Comparison of ENCODE assay signal across 20 cellular contexts in the genomic region with DNA sequence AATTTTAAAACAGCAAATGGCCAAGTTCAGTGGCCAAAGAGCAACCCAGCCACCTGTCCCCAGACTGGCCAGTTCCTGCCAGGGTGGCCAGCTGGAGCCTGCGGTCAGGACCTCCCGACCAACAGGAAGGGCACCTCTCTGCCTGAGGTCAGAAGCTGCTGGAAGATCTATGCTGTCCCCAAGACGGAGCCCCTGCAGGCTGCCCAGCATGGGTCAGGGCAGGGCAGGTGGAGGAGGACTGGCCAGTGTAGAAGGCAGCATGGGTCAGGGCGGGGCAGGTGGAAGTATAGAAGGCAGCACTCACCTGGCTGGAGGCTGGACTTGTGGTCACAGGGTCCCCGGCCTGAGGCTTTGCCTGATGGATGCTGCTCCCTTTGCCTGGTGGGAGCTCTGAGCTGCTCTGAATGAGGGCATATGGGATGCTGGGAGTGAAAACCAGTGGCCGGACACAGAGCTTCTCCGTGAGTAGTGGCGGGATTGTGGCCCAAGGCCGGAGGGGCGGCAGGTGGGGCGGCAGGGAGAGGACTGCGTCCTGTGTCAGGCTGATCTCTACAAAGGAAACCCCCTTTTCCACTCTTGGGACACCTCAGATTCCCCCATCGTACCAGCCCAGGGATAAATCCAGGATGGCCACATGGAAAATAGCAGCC.
DNase-seq lines count a peak whose midpoint lies in the region; TF ChIP-seq lines count a peak whose summit lies in the region.
"Had no signal": no experiment of that assay in that cellular context is flagged by ENCODE, and none has a peak within 500 bp of the region (broad histone marks: within the 10 kb centered on the region; RNA-seq: fewer than 3 reads in every experiment).

No MANE protein-coding gene starts in this region.

- no peak overlapping the region for H3K14ac ChIP-seq in neuronal stem cell (ENCODE audit: low read length)

- H4K8ac ChIP-seq in neuronal stem cell (ENCODE audit: low read depth, low read length), result no peak overlapping the region

- TF ChIP-seq POLR2A in spleen (IDR thresholded peaks at IDR 0.05), result no peak

- H3K27me3 ChIP-seq in neuronal stem cell (ENCODE audit: control insufficient read depth in 3 of 3, insufficient read depth in 3 of 3, low read depth in 1 of 3, low read length in 3 of 3), result no peaks in the 10 kb centered on the region
- H3K27me3 ChIP-seq in spleen (replicated peaks in 1 of 7), result no peaks in the 10 kb centered on the region
- H3K27me3 ChIP-seq: SJCRH30 had no signal

- H3K36me3 ChIP-seq in KOPT-K1 (ENCODE audit: insufficient read depth, low read length) (peaks cover 21% of the 10 kb centered on the region; the same call in 1 of the 2 replicates), neuronal stem cell (replicated peaks in 1 of 2; ENCODE audit: control insufficient read depth in 2 of 2, insufficient read depth in 2 of 2, low read length in 2 of 2) (no peaks in the 10 kb centered on the region), spleen (no peaks in the 10 kb centered on the region)
- H3K36me3 ChIP-seq: HAP-1, SJCRH30 had no signal

- H3K36me3 Mint-ChIP-seq in CD14-positive monocyte, result no peaks in the 10 kb centered on the region

- H2AFZ ChIP-seq in neuronal stem cell (ENCODE audit: low read length), result no peak overlapping the region

- peaks cover 0 to 11% (median 0%) of the 10 kb centered on the region in 7 donors for H3K9me3 Mint-ChIP-seq in CD14-positive monocyte

- peaks cover 0 to 2% of the 10 kb centered on the region in 2 donors for H3K4me1 ChIP-seq in neuronal stem cell (ENCODE audit: control insufficient read depth in 2 of 2, insufficient read depth in 1 of 2, low read depth in 1 of 2, low read length in 2 of 2)
- H3K4me1 ChIP-seq in spleen, result peaks cover 6 to 33% (median 26%) of the 10 kb centered on the region in 6 donors
- H3K4me1 ChIP-seq: A549, HAP-1, SJCRH30 had no signal

- no peak overlapping the region for H2BK15ac ChIP-seq in neuronal stem cell (ENCODE audit: low read length)

- no peaks in the 10 kb centered on the region for H3K9me3 ChIP-seq in KOPT-K1 (ENCODE audit: insufficient read depth, low read length, poor library complexity, severe bottlenecking)
- H3K9me3 ChIP-seq in neuronal stem cell (replicated peaks in 1 of 2; ENCODE audit: control insufficient read depth in 2 of 2, insufficient read depth in 1 of 2, low read depth in 1 of 2, low read length in 2 of 2), result no peaks in the 10 kb centered on the region
- no peaks in the 10 kb centered on the region for H3K9me3 ChIP-seq in spleen
- H3K9me3 ChIP-seq: A549, HAP-1, SJCRH30 had no signal

- peaks cover 5 to 8% (median 7%) of the 10 kb centered on the region in 3 donors for H3K27me3 Mint-ChIP-seq in CD14-positive monocyte (ENCODE audit: low read depth in 3 of 3)

- H3K27ac ChIP-seq in KOPT-K1 (ENCODE audit: low read depth, low read length, poor library complexity, severe bottlenecking) (peak overlapping the region; percentile 98), neuronal stem cell (replicated peaks; ENCODE audit: low read length) (no peak overlapping the region), spleen (no peak overlapping the region), substantia nigra (ENCODE audit: low read depth, low read length, poor library complexity, severe bottlenecking) (no peak overlapping the region)
- H3K27ac ChIP-seq: A549, C4-2B, SJCRH30 had no signal

- intact Hi-C loops in CD14-positive monocyte (cut with micrococcal nuclease) (no loop called here), spleen (cut with DNase I; ENCODE audit: low total_unique reads) (no loop called here)

- H3K79me1 ChIP-seq in neuronal stem cell (ENCODE audit: low read depth, low read length), result no peaks in the 10 kb centered on the region

- H3K27ac Mint-ChIP-seq in CD14-positive monocyte, result no peak overlapping the region
- H3K27ac Mint-ChIP-seq: HFFc6 had no signal

- no peak overlapping the region for H3K9ac ChIP-seq in neuronal stem cell (ENCODE audit: low read depth, low read length, poor library complexity)

- H3K4me1 Mint-ChIP-seq in CD14-positive monocyte, result no peaks in the 10 kb centered on the region

- WGBS in neuronal stem cell (ENCODE audit: extremely low coverage in 2 of 2, insufficient read length in 2 of 2, insufficient replicate concordance in 1 of 2), 2 donors, result no CpG with 5 or more reads among the region's 13 CpGs
- 71 to 97% (median 82%) methylated on average over 12 to 13 of the region's 13 CpGs for WGBS in spleen, 5 donors

- H3K4me3 Mint-ChIP-seq in CD14-positive monocyte, result no peak overlapping the region
- H3K4me3 Mint-ChIP-seq: HFFc6 had no signal

- TF ChIP-seq CTCF in CD14-positive monocyte (IDR thresholded peaks at IDR 0.05) (no peak), spleen (IDR thresholded peaks at IDR 0.05 in 8 of 11, conservative IDR thresholded peaks at IDR 0.05 in 3 of 11) (no peak)

- H2BK120ac ChIP-seq in neuronal stem cell (ENCODE audit: low read depth, low read length), result no peak overlapping the region

- H3K4me3 ChIP-seq in neuronal stem cell (ENCODE audit: low read length in 2 of 2) (no peak overlapping the region), spleen (no peak overlapping the region)
- H3K4me3 ChIP-seq: A549, HAP-1, SJCRH30 had no signal

- peak overlapping the region; percentile 70 for H3K23ac ChIP-seq in neuronal stem cell (ENCODE audit: low read depth, low read length, poor library complexity)

- H4K91ac ChIP-seq in neuronal stem cell (ENCODE audit: low read depth, low read length, poor library complexity), result no peak overlapping the region

- H3K4me2 ChIP-seq in neuronal stem cell (ENCODE audit: insufficient read depth, low read length, poor library complexity, severe bottlenecking), result no peak overlapping the region
- H3K4me2 ChIP-seq: A549 had no signal

- H3K4ac ChIP-seq in neuronal stem cell (ENCODE audit: low read length), result no peak overlapping the region

- H3K18ac ChIP-seq in neuronal stem cell (ENCODE audit: low read length), result peak overlapping the region; percentile 44

- H2AK5ac ChIP-seq in neuronal stem cell (ENCODE audit: low read depth, low read length), result peak overlapping the region; percentile 25

- DNase-seq in CD14-positive monocyte (ENCODE audit: low spot score) (peak; percentile 38), neuronal stem cell (ENCODE audit: low spot score) (no peak), spleen (peak; percentile 66), substantia nigra (lab: John Stamatoyannopoulos, UW) (no peak), HuH-7 (ENCODE audit: low spot score) (no peak), GOT3 (lab: John Stamatoyannopoulos, UW) (no peak)
- DNase-seq: AML-193; HFFc6; KBM-7; MM.1S; NCI-H446 treated with DMSO at 0.1 percent for 48 hours; NCI-H526; NCI-H82; NK-92 treated with Interleukin-12 subunit alpha and Interleukin-12 subunit beta, amount 100 ng/mL, for 24 hours; PC-3 had no signal

- H2BK5ac ChIP-seq in neuronal stem cell (ENCODE audit: low read length), result no peak overlapping the region

- peak overlapping the region; percentile 33 for H2BK12ac ChIP-seq in neuronal stem cell (ENCODE audit: low read length)

Comparison
In these comparisons a context has a peak if more than half of its experiments do, and no peak if none do; other contexts are left out.
1. DNase-seq: peak in CD14-positive monocyte (single experiment) and spleen (single experiment); none in neuronal stem cell (single experiment), substantia nigra (0 of 49), HuH-7 (single experiment) and GOT3 (single experiment).